11 cellular contexts compared by ENCODE assay signal in genomic region chr5:24644757-24645156, GRCh38. TPM values are rescaled to one million over a fixed set of nuclear protein-coding genes. Genes with fewer than 3 reads are reported as not detected.
DNase-seq lines count a peak whose midpoint lies in the region; ATAC-seq and TF ChIP-seq lines count a peak whose summit lies in the region.
"Had no signal": no experiment of that assay in that cellular context is flagged by ENCODE, and none has a peak within 500 bp of the region (broad histone marks: within the 10 kb centered on the region; RNA-seq: fewer than 3 reads in every experiment).

TSS of gene CDH10 (minus strand) at chr5:24644978. CDS start at chr5:24593490, 51,488 bp downstream.

- WGBS in GM23248 (ENCODE audit: low coverage in 1 of 2, low lambda C conversion rate in 2 of 2, missing lambda C conversion rate in 2 of 2), 2 experiments = 2% methylated on average over 13 to 14 of the region's 14 CpGs

- H3K4me1 Mint-ChIP-seq in osteocyte (ENCODE audit: unreplicated experiment) = peaks cover 8% of the 10 kb centered on the region
- H3K4me1 Mint-ChIP-seq: activated B cell treated with CpG ODN at 0.5 μM for 24 hours had no signal

- H3K27me3 ChIP-seq in GM23248 (replicated peaks; ENCODE audit: insufficient read depth) = no peaks in the 10 kb centered on the region

- no peak within 1 kb of the TSS for H3K27ac Mint-ChIP-seq in osteocyte (ENCODE audit: unreplicated experiment)
- H3K27ac Mint-ChIP-seq: activated B cell treated with CpG ODN at 0.5 μM for 24 hours had no signal

- H3K4me3 Mint-ChIP-seq in osteocyte (ENCODE audit: unreplicated experiment) = peak within 1 kb of the TSS; percentile 46
- H3K4me3 Mint-ChIP-seq: activated B cell treated with CpG ODN at 0.5 μM for 24 hours had no signal

- no peaks in the 10 kb centered on the region for H3K9me2 ChIP-seq in GM23248 (ENCODE audit: insufficient read depth)

- H3K36me3 ChIP-seq in GM23248 (ENCODE audit: low read depth) = no peaks in the 10 kb centered on the region

- no peaks in the 10 kb centered on the region for H3F3A ChIP-seq in GM23248 (ENCODE audit: insufficient read depth)

- peak within 1 kb of the TSS; percentile 42 for H3K9ac ChIP-seq in GM23248

- H3K9me3 Mint-ChIP-seq in osteocyte (ENCODE audit: unreplicated experiment) = no peaks in the 10 kb centered on the region

- TF ChIP-seq POLR2A in erythroblast (IDR thresholded peaks at IDR 0.05; ENCODE audit: low read length) = no peak

- DNase-seq in GM23248 (peak; percentile 49), NOMO-1 treated with DMSO at 0.1 percent for 48 hours (lab: John Stamatoyannopoulos, UW; ENCODE audit: unreplicated experiment) (peak; percentile 16), epithelial cell of esophagus (ENCODE audit: low read depth) (peak; percentile 19), osteocyte (ENCODE audit: extremely low spot score, unreplicated experiment) (no peak), erythroblast (lab: John Stamatoyannopoulos, UW) (no peak)
- DNase-seq in activated CD4-positive, alpha-beta T cell treated with anti-CD3 and anti-CD28 coated beads for 1 hour = no peak
- DNase-seq: activated B cell treated with CpG ODN at 0.5 μM for 24 hours had no signal

- TF ChIP-seq CTCF in epithelial cell of esophagus (IDR thresholded peaks at IDR 0.05; ENCODE audit: insufficient read depth, low read depth, low read length, missing control alignments) (no peak), osteocyte (IDR thresholded peaks at IDR 0.05) (no peak)

- in situ Hi-C loops in GM23248 (cut with MboI) = no loop called here

- H3K79me2 ChIP-seq in GM23248 (ENCODE audit: insufficient read depth) = no peaks in the 10 kb centered on the region

- H2AFZ ChIP-seq in GM23248 = peak within 1 kb of the TSS; percentile 86

- H3K4me1 ChIP-seq in GM23248 (ENCODE audit: insufficient read depth) = no peaks in the 10 kb centered on the region

- H3K4me2 ChIP-seq in GM23248 (ENCODE audit: unreplicated experiment) = peak within 1 kb of the TSS; percentile 91

- no peak within 1 kb of the TSS for H3K27ac ChIP-seq in GM23248

- peaks cover 38% of the 10 kb centered on the region for H3K27me3 Mint-ChIP-seq in osteocyte (ENCODE audit: unreplicated experiment)
- H3K27me3 Mint-ChIP-seq: activated B cell treated with CpG ODN at 0.5 μM for 24 hours had no signal

- no peaks in the 10 kb centered on the region for H3K9me3 ChIP-seq in GM23248 (ENCODE audit: low read depth)

- no peaks in the 10 kb centered on the region for H3K36me3 Mint-ChIP-seq in osteocyte (ENCODE audit: unreplicated experiment)

- peak within 1 kb of the TSS; percentile 79 for H3K4me3 ChIP-seq in GM23248
- H3K4me3 ChIP-seq in epithelial cell of esophagus (ENCODE audit: low read length) = peak within 1 kb of the TSS; percentile 19
- H3K4me3 ChIP-seq: GM12878 had no signal

- no peak for ATAC-seq in HG03439 (IDR thresholded peaks at IDR 0.05; ENCODE audit: unreplicated experiment)
- no peak for ATAC-seq in HG03025 (IDR thresholded peaks at IDR 0.05; ENCODE audit: low FRiP score, unreplicated experiment)
- ATAC-seq: GM12878 had no signal

- H4K20me1 ChIP-seq in GM23248 (ENCODE audit: insufficient read depth) = no peaks in the 10 kb centered on the region

RNA-seq across cellular contexts. Expression of gene CDH10, which starts in this region (rescaled TPM):
- total RNA-seq in GM23248 (2014; rRNA removed; shearing (Covaris generic)) = 1.6 and 5.7 TPM in 2 replicates
- polyA plus RNA-seq in GM23248 (2016; fragmentation: Nextera tagmentation; extraction: Ambion mirVana) = 1.7 and 2.1 TPM in 2 replicates
- not detected in 2 replicates for total RNA-seq in osteocyte
- total RNA-seq: activated B cell treated with CpG ODN at 0.5 μM for 24 hours, GM12878 had no signal
- polyA plus RNA-seq: esophagus had no signal

Comparison
In these comparisons a context has a peak if more than half of its experiments do, and no peak if none do; other contexts are left out.
1. DNase-seq: peak in GM23248 (single experiment), NOMO-1 treated with DMSO at 0.1 percent for 48 hours (single experiment) and epithelial cell of esophagus (single experiment); none in osteocyte (single experiment), erythroblast (0 of 2) and activated CD4-positive, alpha-beta T cell treated with anti-CD3 and anti-CD28 coated beads for 1 hour (single experiment).